ENCODE assay signal across 1 cellular context in the genomic region with DNA sequence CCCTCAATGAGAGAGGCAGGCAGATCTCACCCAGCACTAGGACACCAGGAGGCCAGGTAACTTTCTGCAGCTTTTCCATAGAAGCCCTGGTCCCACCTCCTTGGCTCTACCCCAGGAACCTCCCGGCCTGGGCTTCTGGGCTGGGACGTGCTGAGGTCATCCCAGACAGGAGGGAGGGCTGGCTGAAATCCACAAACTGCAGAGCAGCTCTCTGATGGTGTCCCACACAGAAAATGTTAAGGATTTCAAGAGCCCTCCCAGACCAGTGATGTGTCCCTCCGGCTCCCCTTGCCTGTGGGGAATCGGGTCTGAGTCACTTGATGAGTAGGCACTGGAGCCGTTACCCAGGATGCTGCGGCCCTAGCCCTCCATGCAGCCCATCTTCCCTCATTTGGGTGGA.
TF ChIP-seq lines count a peak whose summit lies in the region.

No MANE protein-coding gene starts in this region.

TF ChIP-seq in IMR-90, 13 proteins besides CTCF, POLR2A, EP300 and RAD21:
- TF ChIP-seq USF2 (IDR thresholded peaks at IDR 0.05; ENCODE audit: low read depth, low read length) (no peak), RCOR1 (IDR thresholded peaks at IDR 0.05; ENCODE audit: insufficient replicate concordance, low read length) (no peak), NFE2L2 (IDR thresholded peaks at IDR 0.05; ENCODE audit: low read depth, low read length) (no peak), MAFK (IDR thresholded peaks at IDR 0.05; ENCODE audit: low read depth, low read length) (no peak), MAZ (IDR thresholded peaks at IDR 0.05; ENCODE audit: borderline replicate concordance, low read depth, low read length) (no peak), BHLHE40 (IDR thresholded peaks at IDR 0.05; ENCODE audit: low read depth, low read length) (no peak), MXI1 (IDR thresholded peaks at IDR 0.05; ENCODE audit: borderline replicate concordance, low read depth, low read length) (no peak), CHD1 (IDR thresholded peaks at IDR 0.05; ENCODE audit: low read depth, low read length) (no peak)
- TF ChIP-seq, protein P1, sequence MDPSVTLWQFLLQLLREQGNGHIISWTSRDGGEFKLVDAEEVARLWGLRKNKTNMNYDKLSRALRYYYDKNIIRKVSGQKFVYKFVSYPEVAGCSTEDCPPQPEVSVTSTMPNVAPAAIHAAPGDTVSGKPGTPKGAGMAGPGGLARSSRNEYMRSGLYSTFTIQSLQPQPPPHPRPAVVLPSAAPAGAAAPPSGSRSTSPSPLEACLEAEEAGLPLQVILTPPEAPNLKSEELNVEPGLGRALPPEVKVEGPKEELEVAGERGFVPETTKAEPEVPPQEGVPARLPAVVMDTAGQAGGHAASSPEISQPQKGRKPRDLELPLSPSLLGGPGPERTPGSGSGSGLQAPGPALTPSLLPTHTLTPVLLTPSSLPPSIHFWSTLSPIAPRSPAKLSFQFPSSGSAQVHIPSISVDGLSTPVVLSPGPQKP (IDR thresholded peaks at IDR 0.05; ENCODE audit: borderline replicate concordance, low read depth, low read length): no peak
